Comparison of ENCODE assay signal across 9 cellular contexts in the genomic region with DNA sequence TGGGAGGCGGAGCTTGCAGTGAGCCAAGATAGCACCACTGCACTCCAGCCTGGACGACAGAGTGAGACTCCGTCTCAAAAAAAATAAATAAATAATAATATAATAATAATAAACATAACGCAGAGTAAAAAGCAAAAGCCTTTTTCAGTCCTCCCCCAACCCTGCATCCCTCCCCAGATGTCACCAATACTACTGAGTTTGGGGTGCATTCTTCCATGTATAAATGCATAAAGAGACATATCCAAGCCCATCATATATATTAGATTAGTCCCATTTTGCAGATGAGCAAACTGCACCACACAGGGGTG. TPM values are rescaled to one million over a fixed set of nuclear protein-coding genes. Genes with fewer than 3 reads are reported as not detected.
DNase-seq lines count a peak whose midpoint lies in the region; ATAC-seq, FAIRE-seq and TF ChIP-seq lines count a peak whose summit lies in the region.
"Had no signal": no experiment of that assay in that cellular context is flagged by ENCODE, and none has a peak within 500 bp of the region (broad histone marks: within the 10 kb centered on the region; RNA-seq: fewer than 3 reads in every experiment).

No MANE protein-coding gene starts in this region.

- no peak overlapping the region for H3K23ac ChIP-seq in H1 (ENCODE audit: insufficient read length)

- H3K27ac Mint-ChIP-seq in CD14-positive monocyte (peak overlapping the region in 6 of 7 donors; percentile 20 to 82 (median 63)), neural crest cell (ENCODE audit: unreplicated experiment) (no peak overlapping the region)

- H4K91ac ChIP-seq in H1 (replicated peaks; ENCODE audit: insufficient read length, low read length): no peak overlapping the region

- H3K27me3 Mint-ChIP-seq in CD14-positive monocyte (ENCODE audit: low read depth in 3 of 3) (peaks cover 6 to 12% (median 6%) of the 10 kb centered on the region in 3 donors), neural crest cell (ENCODE audit: low read depth) (peaks cover 30% of the 10 kb centered on the region)

- H3K4me1 Mint-ChIP-seq in CD14-positive monocyte (peaks cover 44% of the 10 kb centered on the region), neural crest cell (peaks cover 20% of the 10 kb centered on the region)

- H3K9ac ChIP-seq in OCI-LY3 (ENCODE audit: low read length) (peak overlapping the region; percentile 58), H1 (replicated peaks in 1 of 4; ENCODE audit: extremely low read depth in 1 of 4, low read depth in 3 of 4, low read length in 3 of 4) (peak overlapping the region in 1 of 4 experiments; percentile 35; a peak in 1 of 7 replicates)

- no peak overlapping the region for H4K8ac ChIP-seq in H1 (ENCODE audit: extremely low read depth, insufficient read depth, low read length)

- no peak for TF ChIP-seq EP300 in H1 (IDR thresholded peaks at IDR 0.05; ENCODE audit: borderline replicate concordance in 1 of 2, low read depth in 2 of 2, low read length in 2 of 2)

- H3K23me2 ChIP-seq in H1 (ENCODE audit: low read depth, low read length): peaks cover 5% of the 10 kb centered on the region; the same call in 1 of the 2 replicates

- no peak overlapping the region for H2BK15ac ChIP-seq in H1 (ENCODE audit: low read length)

- DNase-seq in CD14-positive monocyte (ENCODE audit: low spot score) (no peak), H1 (ENCODE audit: low read depth in 1 of 2, low spot score in 2 of 2) (no peak), neural crest cell (ENCODE audit: low read depth, low spot score) (no peak), NCI-H1930 (lab: John Stamatoyannopoulos, UW) (no peak)

- H3K4ac ChIP-seq in H1 (replicated peaks; ENCODE audit: insufficient read length, low read depth, low read length): peak overlapping the region; percentile 69

- no peak overlapping the region for H3K14ac ChIP-seq in H1 (ENCODE audit: insufficient read length)

- ATAC-seq in HG03439 (IDR thresholded peaks at IDR 0.05; ENCODE audit: unreplicated experiment) (no peak), GM18873 (IDR thresholded peaks at IDR 0.05; ENCODE audit: low FRiP score, unreplicated experiment) (no peak), HG02970 (IDR thresholded peaks at IDR 0.05; ENCODE audit: low FRiP score, unreplicated experiment) (no peak)

- H4K20me1 ChIP-seq in OCI-LY3 (ENCODE audit: insufficient read depth, low read length) (no peaks in the 10 kb centered on the region), H1 (replicated peaks in 1 of 2; ENCODE audit: control insufficient read depth in 1 of 2, insufficient read depth in 2 of 2, low read length in 2 of 2) (peaks cover 1 to 2% of the 10 kb centered on the region in 2 experiments)

- H3K36me3 ChIP-seq in OCI-LY3 (replicated peaks; ENCODE audit: low read depth, low read length) (no peaks in the 10 kb centered on the region), H1 (ENCODE audit: control insufficient read depth in 2 of 4, insufficient read depth in 4 of 4, low read length in 3 of 4) (no peaks in the 10 kb centered on the region)

- no peak overlapping the region for H2AK5ac ChIP-seq in H1 (ENCODE audit: low read depth, low read length)

- no peak for FAIRE-seq in H1 (lab: Jason Lieb, UNC)

- H2BK20ac ChIP-seq in H1 (ENCODE audit: low read length): no peak overlapping the region

- H3K36me3 Mint-ChIP-seq in CD14-positive monocyte (peaks cover 0 to 1% of the 10 kb centered on the region in 2 donors), neural crest cell (ENCODE audit: low read depth) (no peaks in the 10 kb centered on the region)

- peaks cover 0 to 2% (median 0%) of the 10 kb centered on the region in 7 donors for H3K9me3 Mint-ChIP-seq in CD14-positive monocyte
- no peaks in the 10 kb centered on the region for H3K9me3 Mint-ChIP-seq in neural crest cell

- peaks cover 11% of the 10 kb centered on the region for H3K4me1 ChIP-seq in OCI-LY3 (ENCODE audit: low read length)
- H3K4me1 ChIP-seq in H1 (replicated peaks in 1 of 4; ENCODE audit: control insufficient read depth in 3 of 4, insufficient read depth in 4 of 4, low read length in 3 of 4): peaks cover 2 to 19% (median 11%) of the 10 kb centered on the region in 4 experiments

- no peaks in the 10 kb centered on the region for H3K9me3 ChIP-seq in OCI-LY3 (ENCODE audit: insufficient read depth, low read length)
- no peaks in the 10 kb centered on the region for H3K9me3 ChIP-seq in H1 (ENCODE audit: insufficient read depth in 2 of 2, low read depth in 1 of 2, low read length in 1 of 2)

- no peak overlapping the region for H3K27ac ChIP-seq in OCI-LY3 (ENCODE audit: low read length)
- no peak overlapping the region for H3K27ac ChIP-seq in H1 (ENCODE audit: low read depth, low read length)

- no peak for TF ChIP-seq RAD21 in H1 (IDR thresholded peaks at IDR 0.05 in 1 of 2, conservative IDR thresholded peaks at IDR 0.05 in 1 of 2; ENCODE audit: low read depth in 2 of 2, low read length in 2 of 2)

- H3K27me3 ChIP-seq in OCI-LY3 (ENCODE audit: low read depth, low read length): peaks cover 28% of the 10 kb centered on the region
- peaks cover 0 to 19% (median 10%) of the 10 kb centered on the region in 4 experiments; a peak in 5 of 7 replicates for H3K27me3 ChIP-seq in H1 (replicated peaks in 1 of 4; ENCODE audit: control insufficient read depth in 3 of 4, extremely low read depth in 1 of 4, insufficient read depth in 3 of 4, low read length in 3 of 4)

- 84% methylated on average over 4 of the region's 4 CpGs; no CpG with 5 or more reads in 1 of the 2 experiments for WGBS in H1 (ENCODE audit: extremely low coverage in 1 of 2, insufficient coverage in 1 of 2, insufficient read length in 1 of 2, insufficient replicate concordance in 2 of 2, low coverage in 1 of 2, low lambda C conversion rate in 2 of 2, missing lambda C conversion rate in 1 of 2), 2 experiments

- H2BK12ac ChIP-seq in H1 (ENCODE audit: low read depth, low read length): no peak overlapping the region

- no peak for TF ChIP-seq POLR2A in H1 (IDR thresholded peaks at IDR 0.05; ENCODE audit: control extremely low read depth in 1 of 2, low read depth in 2 of 2, low read length in 2 of 2)

- peak overlapping the region; percentile 84 for H3K4me3 ChIP-seq in OCI-LY3 (ENCODE audit: low read length)
- peak overlapping the region; percentile 51 to 65 (median 53); a peak in 7 of 8 replicates for H3K4me3 ChIP-seq in H1 (ENCODE audit: extremely low read depth in 1 of 4, insufficient read depth in 2 of 4, low read depth in 3 of 4, low read length in 4 of 4)

- no peaks in the 10 kb centered on the region for H3K79me2 ChIP-seq in OCI-LY3 (ENCODE audit: low read length)
- no peaks in the 10 kb centered on the region for H3K79me2 ChIP-seq in H1 (ENCODE audit: control insufficient read depth in 1 of 2, insufficient read depth in 2 of 2, low read length in 2 of 2)

- H2BK120ac ChIP-seq in H1 (replicated peaks; ENCODE audit: low read depth, low read length): peak overlapping the region; percentile 87

- H3K4me2 ChIP-seq in OCI-LY3 (ENCODE audit: low read length) (peak overlapping the region; percentile 98), H1 (ENCODE audit: insufficient read depth in 1 of 2, low read depth in 2 of 2, low read length in 2 of 2) (peak overlapping the region; percentile 96 to 97)

- no peaks in the 10 kb centered on the region for H3K79me1 ChIP-seq in H1 (ENCODE audit: low read depth, low read length)

- TF ChIP-seq CTCF in CD14-positive monocyte (IDR thresholded peaks at IDR 0.05) (no peak), OCI-LY3 (IDR thresholded peaks at IDR 0.05; ENCODE audit: low read depth, low read length) (no peak), H1 (IDR thresholded peaks at IDR 0.05; ENCODE audit: control extremely low read depth in 1 of 3, insufficient read depth in 1 of 3, low read depth in 1 of 3, low read length in 3 of 3) (no peak), neural crest cell (conservative IDR thresholded peaks at IDR 0.05) (no peak)

- H3K18ac ChIP-seq in H1 (ENCODE audit: extremely low read depth, low read length): no peak overlapping the region

- no peak overlapping the region for H4K5ac ChIP-seq in H1 (ENCODE audit: insufficient read length, low read depth, low read length)

- no peak overlapping the region for H3K56ac ChIP-seq in H1 (replicated peaks; ENCODE audit: insufficient read length, low read depth, low read length)

- H3K4me3 Mint-ChIP-seq in CD14-positive monocyte (peak overlapping the region; percentile 74 to 83), neural crest cell (peak overlapping the region; percentile 76)

- intact Hi-C loops in CD14-positive monocyte (cut with micrococcal nuclease): no loop called here

- POLR2A ChIA-PET in H1 (lab: Charles Lee; ENCODE audit: partially characterized antibody): interaction anchor here (0.6 to 43.7 kb wide), 8 partner anchors 13 to 707 kb away, joined by 3 to 1380 read pairs (median 24); partner anchors contain the start of genes ENSA, FALEC and MCL1

- CTCF ChIA-PET in H1 (lab: Charles Lee; ENCODE audit: partially characterized antibody): interaction anchor here (0.6 to 6.3 kb wide), 8 partner anchors 9 to 74 kb away, joined by 3 to 65 read pairs (median 3); no protein-coding TSS in a partner anchor

- peak overlapping the region; percentile 78 for H2AFZ ChIP-seq in OCI-LY3 (ENCODE audit: low read depth, low read length)
- peak overlapping the region; percentile 95; the same call in 1 of the 2 replicates for H2AFZ ChIP-seq in H1 (ENCODE audit: low read length)

- no peak overlapping the region for H2BK5ac ChIP-seq in H1 (ENCODE audit: low read depth, low read length)

RNA-seq across cellular contexts. Expression of gene ADAMTSL4, which starts 0.9 kb away (rescaled TPM):
- polyA plus RNA-seq in CD14-positive monocyte: 1 to 10 TPM; 2.5 to 2.8 TPM
- total RNA-seq in H1 (2021; fragmentation: NEBNext Ultra II Directional; extraction: Animal tissue kit (Norgen Biotek cat#: 25700)): 5.3 and 5.4 TPM in 2 replicates
- polyA plus RNA-seq in H1 (2011; rRNA removed): 4.2 and 5.9 TPM in 2 replicates
- polyA plus RNA-seq in H1 (2011; cell fraction: cytosol; rRNA removed): 3.1 TPM
- polyA plus RNA-seq in H1 (2011; cell fraction: nucleus; rRNA removed): 26.7 TPM
- 4.9 to 7.2 TPM (median 6.7 TPM) in 4 replicates for polyA plus RNA-seq in H1 (2012, experiment 1 of 2)
- 3.8 TPM for polyA plus RNA-seq in H1 (2012, experiment 2 of 2)
- polyA plus RNA-seq in H1 (2013, experiment 1 of 2): 9.2 TPM
- 8.1 TPM for polyA plus RNA-seq in H1 (2013, experiment 2 of 2)
- polyA minus RNA-seq in H1 (2011; rRNA and poly(A)+ RNA removed): 0.73 and 0.85 TPM in 2 replicates
- 2.6 TPM for polyA minus RNA-seq in H1 (2011; cell fraction: cytosol; rRNA and poly(A)+ RNA removed)
- polyA minus RNA-seq in H1 (2011; cell fraction: nucleus; rRNA and poly(A)+ RNA removed): 3.5 TPM
- total RNA-seq in neural crest cell: 0.32 and 0.44 TPM in 2 replicates

RNA-seq across cellular contexts. Expression of gene MCL1, which starts 31.1 kb away (rescaled TPM):
- polyA plus RNA-seq in CD14-positive monocyte (100 to 1,000 TPM; 287 to 301 TPM), H1 (2011; rRNA removed) (57.5 and 61.1 TPM in 2 replicates)
- 196 and 218 TPM in 2 replicates for total RNA-seq in H1 (2021; fragmentation: NEBNext Ultra II Directional; extraction: Animal tissue kit (Norgen Biotek cat#: 25700))
- polyA plus RNA-seq in H1 (2011; cell fraction: cytosol; rRNA removed): 78.4 TPM
- 85.5 TPM for polyA plus RNA-seq in H1 (2011; cell fraction: nucleus; rRNA removed)
- 93.2 to 159 TPM (median 119 TPM) in 4 replicates for polyA plus RNA-seq in H1 (2012, experiment 1 of 2)
- 18.8 TPM for polyA plus RNA-seq in H1 (2012, experiment 2 of 2)
- polyA plus RNA-seq in H1 (2013, experiment 1 of 2): 116 TPM
- 123 TPM for polyA plus RNA-seq in H1 (2013, experiment 2 of 2)
- polyA minus RNA-seq in H1 (2011; rRNA and poly(A)+ RNA removed): 104 and 119 TPM in 2 replicates
- polyA minus RNA-seq in H1 (2011; cell fraction: cytosol; rRNA and poly(A)+ RNA removed): 98.4 TPM
- 171 TPM for polyA minus RNA-seq in H1 (2011; cell fraction: nucleus; rRNA and poly(A)+ RNA removed)
- 179 and 186 TPM in 2 replicates for total RNA-seq in neural crest cell

RNA-seq across cellular contexts. Expression of gene FALEC, which starts 32.7 kb away (rescaled TPM):
- polyA plus RNA-seq in CD14-positive monocyte (not detected), H1 (2011; rRNA removed) (not detected in 2 replicates)
- 1.1 TPM in 1 of 2 replicates, not detected in the other for total RNA-seq in H1 (2021; fragmentation: NEBNext Ultra II Directional; extraction: Animal tissue kit (Norgen Biotek cat#: 25700))
- polyA plus RNA-seq in H1 (2011; cell fraction: cytosol; rRNA removed): 0.19 TPM
- not detected for polyA plus RNA-seq in H1 (2011; cell fraction: nucleus; rRNA removed)
- polyA plus RNA-seq in H1 (2012, experiment 1 of 2): 0.36 to 1.0 TPM (median 0.75 TPM) in 4 replicates
- not detected for polyA plus RNA-seq in H1 (2012, experiment 2 of 2)
- polyA plus RNA-seq in H1 (2013, experiment 1 of 2): 0.45 TPM
- 0.11 TPM for polyA plus RNA-seq in H1 (2013, experiment 2 of 2)
- polyA minus RNA-seq in H1 (2011; rRNA and poly(A)+ RNA removed): 0.57 TPM in 1 of 2 replicates, not detected in the other
- polyA minus RNA-seq in H1 (2011; cell fraction: cytosol; rRNA and poly(A)+ RNA removed): not detected
- not detected for polyA minus RNA-seq in H1 (2011; cell fraction: nucleus; rRNA and poly(A)+ RNA removed)
- total RNA-seq in neural crest cell: 1.2 and 1.3 TPM in 2 replicates
- total RNA-seq: HT1080 had no signal

RNA-seq across cellular contexts. Expression of gene ECM1, which starts 40.4 kb away (rescaled TPM):
- not detected for polyA plus RNA-seq in CD14-positive monocyte
- 0.73 and 0.95 TPM in 2 replicates for total RNA-seq in H1 (2021; fragmentation: NEBNext Ultra II Directional; extraction: Animal tissue kit (Norgen Biotek cat#: 25700))
- 0.98 and 1.1 TPM in 2 replicates for polyA plus RNA-seq in H1 (2011; rRNA removed)
- polyA plus RNA-seq in H1 (2011; cell fraction: cytosol; rRNA removed): 1.0 TPM
- 5.8 TPM for polyA plus RNA-seq in H1 (2011; cell fraction: nucleus; rRNA removed)
- 0.83 to 1.3 TPM (median 1.2 TPM) in 4 replicates for polyA plus RNA-seq in H1 (2012, experiment 1 of 2)
- 0.63 TPM for polyA plus RNA-seq in H1 (2012, experiment 2 of 2)
- polyA plus RNA-seq in H1 (2013, experiment 1 of 2): 0.81 TPM
- 0.87 TPM for polyA plus RNA-seq in H1 (2013, experiment 2 of 2)
- 0.32 and 0.37 TPM in 2 replicates for polyA minus RNA-seq in H1 (2011; rRNA and poly(A)+ RNA removed)
- polyA minus RNA-seq in H1 (2011; cell fraction: cytosol; rRNA and poly(A)+ RNA removed): not detected
- polyA minus RNA-seq in H1 (2011; cell fraction: nucleus; rRNA and poly(A)+ RNA removed): 1.7 TPM
- 5.3 and 5.5 TPM in 2 replicates for total RNA-seq in neural crest cell
